ENCODE assay signal across 29 cellular contexts in the genomic region with DNA sequence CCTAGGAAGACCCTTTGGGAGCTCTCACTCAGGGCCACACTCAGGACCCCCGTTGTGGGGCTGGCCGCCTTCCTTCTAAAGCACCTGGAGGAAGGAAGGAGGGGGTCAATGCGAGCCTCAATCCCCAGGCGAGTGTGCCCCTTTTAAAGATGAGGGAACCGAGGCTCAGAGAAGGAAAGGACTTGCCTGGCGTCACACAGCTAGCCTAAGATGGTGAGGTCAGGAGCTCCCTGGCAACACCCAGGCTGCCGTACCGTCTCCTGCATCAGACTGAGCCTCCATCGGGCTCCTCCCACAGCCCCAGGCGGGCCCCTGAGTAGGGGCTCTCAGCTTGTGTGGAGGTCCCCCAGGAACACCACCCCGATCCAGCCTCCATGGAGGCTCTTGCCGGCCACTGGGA. TPM values are rescaled to one million over a fixed set of nuclear protein-coding genes. Genes with fewer than 3 reads are reported as not detected.
DNase-seq lines count a peak whose midpoint lies in the region; ATAC-seq and TF ChIP-seq lines count a peak whose summit lies in the region.
"Had no signal": no experiment of that assay in that cellular context is flagged by ENCODE, and none has a peak within 500 bp of the region (broad histone marks: within the 10 kb centered on the region; RNA-seq: fewer than 3 reads in every experiment).

No MANE protein-coding gene starts in this region.

- peak overlapping the region; percentile 75 for H2AFZ ChIP-seq in smooth muscle cell (ENCODE audit: low read depth)

- no peaks in the 10 kb centered on the region for H3K79me2 ChIP-seq in smooth muscle cell (ENCODE audit: low read depth)

- in situ Hi-C loops in HAP-1 (cut with MboI; ENCODE audit: low sequenced_read_pairs): no loop called here

- DNase-seq in right cardiac atrium (peak in 2 of 3 donors; percentile 6 to 18), Right ventricle myocardium superior (no peak), WERI-Rb-1 (no peak), left colon (peak in 1 of 2 donors; percentile 19), smooth muscle cell (lab: John Stamatoyannopoulos, UW; ENCODE audit: unreplicated experiment) (no peak), HAP-1 (ENCODE audit: low spot score in 2 of 2) (no peak), colonic mucosa (no peak)
- DNase-seq: activated CD4-positive, alpha-beta T cell treated with anti-CD3 and anti-CD28 coated beads, Interleukin-2, amount 50 U/mL, for 4 hours; activated gamma-delta T cell treated with Interleukin-2 at 50 U/mL for 16 hours; activated T-cell treated with anti-CD3 and anti-CD28 coated beads, Interleukin-2, amount 50 U/mL, for 48 hours; CD4-positive, CD25-positive, alpha-beta regulatory T cell; central memory CD4-positive, alpha-beta T cell; erythroblast; naive B cell; NCI-H1092; NCI-H187; NCI-H2171 treated with DMSO at 0.1 percent for 48 hours; NCI-H510A treated with DMSO at 0.1 percent for 48 hours; OCI-M1; T-helper 17 cell; tibial artery had no signal

- H4K20me1 ChIP-seq in smooth muscle cell (ENCODE audit: low read depth): no peaks in the 10 kb centered on the region

- intact Hi-C loops in right cardiac atrium (cut with DNase I): no loop called here
- intact Hi-C loops in Right ventricle myocardium superior (cut with DNase I): no loop called here
- intact Hi-C loops in left colon (cut with DNase I, micrococcal nuclease): no loop called here
- intact Hi-C loops in colonic mucosa (cut with DNase I): no loop called here

- H3K27ac ChIP-seq in right cardiac atrium (ENCODE audit: low read length): no peak overlapping the region
- peak overlapping the region; percentile 79 for H3K27ac ChIP-seq in WERI-Rb-1
- no peak overlapping the region for H3K27ac ChIP-seq in smooth muscle cell (ENCODE audit: low read depth)
- no peak overlapping the region for H3K27ac ChIP-seq in colonic mucosa
- H3K27ac ChIP-seq: tibial artery, vagina had no signal

- peak in 1 of 2 donors; percentile 4 for ATAC-seq in right cardiac atrium
- no peak for ATAC-seq in Right ventricle myocardium superior (ENCODE audit: poor library complexity)
- ATAC-seq in left colon: peak; percentile 6
- ATAC-seq in HG02571 (IDR thresholded peaks at IDR 0.05; ENCODE audit: unreplicated experiment): no peak
- ATAC-seq: activated CD4-positive, CD25-positive, alpha-beta regulatory T cell treated with anti-CD3 and anti-CD28 coated beads, Interleukin-2, amount 50 U/mL, for 24 hours; T-helper 17 cell had no signal

- H3K27me3 ChIP-seq in right cardiac atrium (ENCODE audit: control insufficient read depth, insufficient read depth) (no peaks in the 10 kb centered on the region), WERI-Rb-1 (ENCODE audit: insufficient read depth, low read depth, severe bottlenecking) (no peaks in the 10 kb centered on the region), smooth muscle cell (ENCODE audit: low read depth) (no peaks in the 10 kb centered on the region), HAP-1 (ENCODE audit: low read depth) (no peaks in the 10 kb centered on the region), colonic mucosa (peaks cover 12% of the 10 kb centered on the region)
- H3K27me3 ChIP-seq: vagina had no signal

- H3K9ac ChIP-seq in smooth muscle cell (ENCODE audit: low read depth): no peak overlapping the region
- no peak overlapping the region for H3K9ac ChIP-seq in colonic mucosa (ENCODE audit: low read depth in 2 of 2, low read length in 2 of 2)

- H3K4me1 ChIP-seq in right cardiac atrium (ENCODE audit: control insufficient read depth, insufficient read depth, low read length) (no peaks in the 10 kb centered on the region), smooth muscle cell (ENCODE audit: low read depth) (peaks cover 11% of the 10 kb centered on the region), HAP-1 (peaks cover 13% of the 10 kb centered on the region), colonic mucosa (no peaks in the 10 kb centered on the region)

- no peaks in the 10 kb centered on the region for H3F3A ChIP-seq in smooth muscle cell (ENCODE audit: low read depth)

- H3K4me2 ChIP-seq in smooth muscle cell: peak overlapping the region; percentile 88

- no peak overlapping the region for H3K4me3 ChIP-seq in right cardiac atrium (ENCODE audit: low read length)
- H3K4me3 ChIP-seq in WERI-Rb-1 (ENCODE audit: low read depth, low read length): no peak overlapping the region
- H3K4me3 ChIP-seq in smooth muscle cell: no peak overlapping the region
- H3K4me3 ChIP-seq in HAP-1: no peak overlapping the region
- no peak overlapping the region for H3K4me3 ChIP-seq in colonic mucosa
- H3K4me3 ChIP-seq: tibial artery had no signal

- TF ChIP-seq CTCF in WERI-Rb-1 (IDR thresholded peaks at IDR 0.05; ENCODE audit: low read depth, low read length) (no peak), smooth muscle cell (IDR thresholded peaks at IDR 0.05; ENCODE audit: borderline replicate concordance, insufficient read depth, poor library complexity, severe bottlenecking) (no peak), colonic mucosa (IDR thresholded peaks at IDR 0.05) (no peak)

- H3K9me3 ChIP-seq in right cardiac atrium (ENCODE audit: control insufficient read depth, low read length) (no peaks in the 10 kb centered on the region), WERI-Rb-1 (ENCODE audit: severe bottlenecking) (no peaks in the 10 kb centered on the region), smooth muscle cell (replicated peaks; ENCODE audit: low read depth) (no peaks in the 10 kb centered on the region), HAP-1 (no peaks in the 10 kb centered on the region), colonic mucosa (no peaks in the 10 kb centered on the region)
- H3K9me3 ChIP-seq: tibial artery, vagina had no signal

- no peaks in the 10 kb centered on the region for H3K36me3 ChIP-seq in WERI-Rb-1
- no peaks in the 10 kb centered on the region for H3K36me3 ChIP-seq in smooth muscle cell (ENCODE audit: low read depth)
- no peaks in the 10 kb centered on the region for H3K36me3 ChIP-seq in HAP-1 (replicated peaks)
- no peaks in the 10 kb centered on the region for H3K36me3 ChIP-seq in colonic mucosa
- H3K36me3 ChIP-seq: tibial artery, vagina had no signal

- 81% methylated on average over 12 of the region's 12 CpGs for WGBS in right cardiac atrium
- WGBS in smooth muscle cell (ENCODE audit: low lambda C conversion rate): 72% methylated on average over 12 of the region's 12 CpGs

RNA-seq across cellular contexts. Expression of a gene that starts 0.6 kb away (rescaled TPM):
- under 1 TPM in 3 of 4 donors, not detected in 1; 0.11 to 0.14 (median 0.14) TPM for total RNA-seq in right cardiac atrium
- polyA plus RNA-seq in right cardiac atrium: 0.05 TPM
- total RNA-seq in Right ventricle myocardium superior: not detected
- under 1 TPM; 0.18 to 0.20 TPM for total RNA-seq in left colon
- total RNA-seq in smooth muscle cell: 0.27 and 0.76 TPM in 2 replicates
- polyA plus RNA-seq in smooth muscle cell: 1.1 TPM in 1 of 2 replicates, not detected in the other
- total RNA-seq in colonic mucosa: under 1 TPM in 1 of 2 donors, not detected in 1; 0.11 TPM
- total RNA-seq: A172, Daoy, fibroblast of villous mesenchyme had no signal

RNA-seq across cellular contexts. Expression of a gene that starts 14.8 kb away (rescaled TPM):
- total RNA-seq in right cardiac atrium (10 to 100 TPM; 43.2 to 54.9 (median 49.6) TPM), Right ventricle myocardium superior (42.7 TPM), left colon (100 to 1,000 TPM; 239 to 245 TPM), smooth muscle cell (51.4 and 52.1 TPM in 2 replicates), colonic mucosa (100 to 1,000 TPM; 300 to 332 TPM)
- polyA plus RNA-seq in right cardiac atrium (42.8 TPM), smooth muscle cell (162 and 178 TPM in 2 replicates)

RNA-seq across cellular contexts. Expression of a gene that starts 23.4 kb away (rescaled TPM):
- not detected for total RNA-seq in right cardiac atrium
- polyA plus RNA-seq in right cardiac atrium: not detected
- total RNA-seq in Right ventricle myocardium superior: not detected
- not detected for total RNA-seq in left colon
- total RNA-seq in smooth muscle cell: not detected in 2 replicates
- polyA plus RNA-seq in smooth muscle cell: not detected in 2 replicates
- total RNA-seq in colonic mucosa: not detected
- total RNA-seq: A172; CD4-positive, CD25-positive, alpha-beta regulatory T cell; Daoy; fibroblast of villous mesenchyme; kidney; lower leg skin; T-helper 17 cell; vagina had no signal
- polyA plus RNA-seq: CD4-positive, CD25-positive, alpha-beta regulatory T cell had no signal

RNA-seq across cellular contexts. Expression of a gene that starts 44.4 kb away (rescaled TPM):
- 1 to 10 TPM in 2 of 4 donors, under 1 TPM in 2; 0.60 to 4.6 (median 1.7) TPM for total RNA-seq in right cardiac atrium
- polyA plus RNA-seq in right cardiac atrium: 0.57 TPM
- total RNA-seq in Right ventricle myocardium superior: 4.3 TPM
- 1 to 10 TPM; 3.2 to 5.0 TPM for total RNA-seq in left colon
- 0.76 and 1.0 TPM in 2 replicates for total RNA-seq in smooth muscle cell
- 0.73 and 1.3 TPM in 2 replicates for polyA plus RNA-seq in smooth muscle cell
- total RNA-seq in colonic mucosa: 1 to 10 TPM; 4.0 to 4.9 TPM

RNA-seq across cellular contexts. Expression of a gene that starts 54.1 kb away (rescaled TPM):
- total RNA-seq in right cardiac atrium (10 to 100 TPM; 13.2 to 19.8 (median 17.6) TPM), Right ventricle myocardium superior (13.9 TPM), left colon (10 to 100 TPM; 21.4 to 24.7 TPM), smooth muscle cell (6.5 and 12.4 TPM in 2 replicates), colonic mucosa (10 to 100 TPM; 19.8 to 21.4 TPM)
- polyA plus RNA-seq in right cardiac atrium (16.8 TPM), smooth muscle cell (21.7 and 28.3 TPM in 2 replicates)

Comparison
In these comparisons a context has a peak if more than half of its experiments do, and no peak if none do; other contexts are left out.
1. DNase-seq: peak in right cardiac atrium (2 of 3); none in Right ventricle myocardium superior (single experiment), WERI-Rb-1 (single experiment), smooth muscle cell (single experiment), HAP-1 (0 of 2) and colonic mucosa (single experiment).